In genomic region chr3:107990926-107991325, GRCh38 we compare ENCODE assay signal across 16 cellular contexts.
A peak's percentile ranks its signal among the peaks of the same experiment; 100 is the strongest.
DNase-seq lines count a peak whose midpoint lies in the region; ATAC-seq lines count a peak whose summit lies in the region.
"Had no signal": no experiment of that assay in that cellular context is flagged by ENCODE, and none has a peak within 500 bp of the region (broad histone marks: within the 10 kb centered on the region; RNA-seq: fewer than 3 reads in every experiment).

No MANE protein-coding gene starts in this region.

- peak overlapping the region; percentile 74 for H3K14ac ChIP-seq in trophoblast cell (ENCODE audit: low read length)

- H3K79me1 ChIP-seq in trophoblast cell (ENCODE audit: low read length) = peaks cover 46% of the 10 kb centered on the region

- no peak overlapping the region for H3K4me3 ChIP-seq in trophoblast cell (ENCODE audit: low read depth, low read length)
- H3K4me3 ChIP-seq in naive thymus-derived CD4-positive, alpha-beta T cell (ENCODE audit: low read length) = no peak overlapping the region
- H3K4me3 ChIP-seq: BLaER1 treated with 17β-estradiol and CSF1 and Interleukin-3, amounts not matched to agents 10 nM and 100 nM; GM12878 had no signal

- H3K27me3 Mint-ChIP-seq in naive thymus-derived CD4-positive, alpha-beta T cell = peaks cover 0 to 11% (median 0%) of the 10 kb centered on the region in 5 donors

- peak overlapping the region; percentile 80 for H3K18ac ChIP-seq in trophoblast cell (ENCODE audit: low read length)

- WGBS in trophoblast cell (ENCODE audit: extremely low coverage, insufficient coverage, insufficient read length) = no CpG with 5 or more reads among the region's 5 CpGs

- no peaks in the 10 kb centered on the region for H3K36me3 ChIP-seq in trophoblast cell (ENCODE audit: control insufficient read depth in 1 of 2, insufficient read depth in 2 of 2, low read length in 2 of 2)
- no peaks in the 10 kb centered on the region for H3K36me3 ChIP-seq in naive thymus-derived CD4-positive, alpha-beta T cell (ENCODE audit: control insufficient read depth in 2 of 3, insufficient read depth in 3 of 3, low read length in 3 of 3)
- H3K36me3 ChIP-seq: BLaER1 treated with 17β-estradiol and CSF1 and Interleukin-3, amounts not matched to agents 10 nM and 100 nM had no signal

- H3K4me1 ChIP-seq in trophoblast cell (ENCODE audit: control insufficient read depth in 1 of 2, insufficient read depth in 2 of 2, low read length in 2 of 2) = peaks cover 31 to 38% of the 10 kb centered on the region in 2 experiments
- H3K4me1 ChIP-seq in naive thymus-derived CD4-positive, alpha-beta T cell (ENCODE audit: control insufficient read depth in 2 of 2, insufficient read depth in 2 of 2, low read length in 2 of 2) = no peaks in the 10 kb centered on the region

- POLR2A ChIA-PET in naive thymus-derived CD4-positive, alpha-beta T cell (lab: Charles Lee) = no interaction called here

- CTCF ChIA-PET in naive thymus-derived CD4-positive, alpha-beta T cell (lab: Charles Lee) = no interaction called here

- peak overlapping the region; percentile 89 for H2BK120ac ChIP-seq in trophoblast cell (ENCODE audit: insufficient read depth, low read length, poor library complexity)

- DNase-seq in NCI-H187 (lab: John Stamatoyannopoulos, UW) = peak; percentile 33 to 41
- DNase-seq in NCI-H187 treated with DMSO at 0.1 percent for 48 hours (lab: John Stamatoyannopoulos, UW) = no peak
- peak; percentile 59 for DNase-seq in DMS79 (lab: John Stamatoyannopoulos, UW)
- DNase-seq in NCI-H524 (lab: John Stamatoyannopoulos, UW) = peak; percentile 45 to 71
- DNase-seq in trophoblast cell = no peak
- no peak for DNase-seq in T-helper 9 cell
- DNase-seq in naive thymus-derived CD4-positive, alpha-beta T cell = no peak
- DNase-seq: 8988T; AML-193; CD4-positive, CD25-positive, alpha-beta regulatory T cell; DMS53; GOT3; H9 had no signal

- peak overlapping the region; percentile 79 for H2AK5ac ChIP-seq in trophoblast cell (ENCODE audit: low read length)

- no peaks in the 10 kb centered on the region for H3K9me3 ChIP-seq in trophoblast cell (ENCODE audit: insufficient read depth, low read depth, low read length)
- H3K9me3 ChIP-seq in naive thymus-derived CD4-positive, alpha-beta T cell (ENCODE audit: control insufficient read depth in 2 of 3, low read length in 3 of 3) = no peaks in the 10 kb centered on the region
- H3K9me3 ChIP-seq: BLaER1 treated with 17β-estradiol and CSF1 and Interleukin-3, amounts not matched to agents 10 nM and 100 nM had no signal

- H3K79me2 ChIP-seq in trophoblast cell (ENCODE audit: control insufficient read depth, insufficient read depth, low read length, poor library complexity) = peaks cover 1% of the 10 kb centered on the region

- H2BK5ac ChIP-seq in trophoblast cell (ENCODE audit: low read depth, low read length, poor library complexity) = peak overlapping the region; percentile 82

- H4K91ac ChIP-seq in trophoblast cell (ENCODE audit: low read depth, low read length) = peak overlapping the region; percentile 79

- peaks cover 0 to 4% (median 0%) of the 10 kb centered on the region in 11 donors for H3K9me3 Mint-ChIP-seq in naive thymus-derived CD4-positive, alpha-beta T cell
- H3K9me3 Mint-ChIP-seq: H9 had no signal

- H3K4me3 Mint-ChIP-seq in naive thymus-derived CD4-positive, alpha-beta T cell = no peak overlapping the region
- H3K4me3 Mint-ChIP-seq: CD4-positive, CD25-positive, alpha-beta regulatory T cell; H9 had no signal

- H3K36me3 Mint-ChIP-seq in naive thymus-derived CD4-positive, alpha-beta T cell = no peaks in the 10 kb centered on the region
- H3K36me3 Mint-ChIP-seq: CD4-positive, CD25-positive, alpha-beta regulatory T cell had no signal

- intact Hi-C loops in naive thymus-derived CD4-positive, alpha-beta T cell (cut with micrococcal nuclease) = no loop called here

- H3K4ac ChIP-seq in trophoblast cell (ENCODE audit: low read depth, low read length) = peak overlapping the region; percentile 64

- no peak for ATAC-seq in GM21576 (IDR thresholded peaks at IDR 0.05; ENCODE audit: unreplicated experiment)
- ATAC-seq in naive thymus-derived CD4-positive, alpha-beta T cell = no peak
- ATAC-seq: GM12878 had no signal

- peak overlapping the region; percentile 71 for H4K8ac ChIP-seq in trophoblast cell (ENCODE audit: low read depth, low read length)

- peak overlapping the region; percentile 96 for H2BK12ac ChIP-seq in trophoblast cell (ENCODE audit: low read length)

- H3K9ac ChIP-seq in trophoblast cell (ENCODE audit: low read length) = no peak overlapping the region

- no peak overlapping the region for H4K12ac ChIP-seq in trophoblast cell (ENCODE audit: low read depth, low read length)

- no peak overlapping the region for H3K23ac ChIP-seq in trophoblast cell (ENCODE audit: low read length)

- H3K27ac ChIP-seq in trophoblast cell (ENCODE audit: low read depth, low read length) = no peak overlapping the region
- no peak overlapping the region for H3K27ac ChIP-seq in naive thymus-derived CD4-positive, alpha-beta T cell (ENCODE audit: low read depth, low read length)

- peak overlapping the region; percentile 10 for H2AFZ ChIP-seq in trophoblast cell (ENCODE audit: insufficient read depth, low read length, poor library complexity)

- no peak overlapping the region for H3K4me2 ChIP-seq in trophoblast cell (ENCODE audit: low read length)

- no peak overlapping the region for H3K27ac Mint-ChIP-seq in naive thymus-derived CD4-positive, alpha-beta T cell
- H3K27ac Mint-ChIP-seq: CD4-positive, CD25-positive, alpha-beta regulatory T cell; H9 had no signal

- peaks cover 4 to 23% (median 12%) of the 10 kb centered on the region in 7 donors for H3K4me1 Mint-ChIP-seq in naive thymus-derived CD4-positive, alpha-beta T cell

- no peaks in the 10 kb centered on the region for H3K27me3 ChIP-seq in trophoblast cell (ENCODE audit: insufficient read depth, low read length)
- no peaks in the 10 kb centered on the region for H3K27me3 ChIP-seq in naive thymus-derived CD4-positive, alpha-beta T cell (ENCODE audit: control insufficient read depth in 2 of 2, insufficient read depth in 2 of 2, low read length in 2 of 2)
- H3K27me3 ChIP-seq: BLaER1 treated with 17β-estradiol and CSF1 and Interleukin-3, amounts not matched to agents 10 nM and 100 nM had no signal

Comparison
In these comparisons a context has a peak if more than half of its experiments do, and no peak if none do; other contexts are left out.
1. DNase-seq: peak in NCI-H187 (2 of 2), DMS79 (single experiment) and NCI-H524 (2 of 2); none in NCI-H187 treated with DMSO at 0.1 percent for 48 hours (single experiment), trophoblast cell (0 of 2), T-helper 9 cell (single experiment) and naive thymus-derived CD4-positive, alpha-beta T cell (0 of 9).